20 cellular contexts compared by ENCODE assay signal in genomic region chr5:5629579-5629978, GRCh38.
DNase-seq lines count a peak whose midpoint lies in the region; ATAC-seq and TF ChIP-seq lines count a peak whose summit lies in the region.
"Had no signal": no experiment of that assay in that cellular context is flagged by ENCODE, and none has a peak within 500 bp of the region (broad histone marks: within the 10 kb centered on the region; RNA-seq: fewer than 3 reads in every experiment).

No MANE protein-coding gene starts in this region.

- H4K20me1 ChIP-seq in smooth muscle cell (ENCODE audit: low read depth), result no peaks in the 10 kb centered on the region

- no peak overlapping the region for H3K9ac ChIP-seq in smooth muscle cell (ENCODE audit: low read depth)

- H3K36me3 ChIP-seq in smooth muscle cell (ENCODE audit: low read depth) (no peaks in the 10 kb centered on the region), HAP-1 (replicated peaks) (no peaks in the 10 kb centered on the region), SJCRH30 (no peaks in the 10 kb centered on the region)
- H3K36me3 ChIP-seq: BE2C had no signal

- no peaks in the 10 kb centered on the region for H3F3A ChIP-seq in smooth muscle cell (ENCODE audit: low read depth)

- peak overlapping the region; percentile 57 for H2AFZ ChIP-seq in smooth muscle cell (ENCODE audit: low read depth)

- peak overlapping the region; percentile 62 for H3K4me2 ChIP-seq in smooth muscle cell

- ATAC-seq in esophagus mucosa (peak; percentile 44), HG03159 (IDR thresholded peaks at IDR 0.05; ENCODE audit: unreplicated experiment) (no peak)
- ATAC-seq: HepG2 had no signal

- in situ Hi-C loops in HAP-1 (cut with MboI; ENCODE audit: low sequenced_read_pairs), result no loop called here

- DNase-seq in H4 (ENCODE audit: low spot score), result peak; percentile 44
- peak; percentile 35 for DNase-seq in RPMI7951 (ENCODE audit: low read depth)
- no peak for DNase-seq in smooth muscle cell (lab: John Stamatoyannopoulos, UW; ENCODE audit: unreplicated experiment)
- no peak for DNase-seq in HAP-1 (ENCODE audit: low spot score in 2 of 2)
- DNase-seq in epidermal melanocyte (ENCODE audit: insufficient read length, low spot score), result no peak
- DNase-seq in SJCRH30, result no peak
- DNase-seq: BE2C; Caco-2; CD4-positive, alpha-beta T cell; EL; KG1; NCI-H1048; NCI-H1436; NCI-H1930; NCI-H226; NCI-H524 treated with DMSO at 0.1 percent for 48 hours; SW 1271 had no signal

- no peaks in the 10 kb centered on the region for H3K79me2 ChIP-seq in smooth muscle cell (ENCODE audit: low read depth)

- no peaks in the 10 kb centered on the region for H3K9me3 ChIP-seq in smooth muscle cell (replicated peaks; ENCODE audit: low read depth)
- H3K9me3 ChIP-seq in HAP-1, result no peaks in the 10 kb centered on the region
- no peaks in the 10 kb centered on the region for H3K9me3 ChIP-seq in SJCRH30 (replicated peaks)
- H3K9me3 ChIP-seq: BE2C had no signal

- WGBS in smooth muscle cell (ENCODE audit: low lambda C conversion rate), result 24% methylated on average over 5 of the region's 5 CpGs

- H3K4me3 ChIP-seq in smooth muscle cell, result no peak overlapping the region
- no peak overlapping the region for H3K4me3 ChIP-seq in HAP-1
- H3K4me3 ChIP-seq in SJCRH30, result no peak overlapping the region

- no peak for TF ChIP-seq CTCF in smooth muscle cell (IDR thresholded peaks at IDR 0.05; ENCODE audit: borderline replicate concordance, insufficient read depth, poor library complexity, severe bottlenecking)

- no peaks in the 10 kb centered on the region for H3K27me3 ChIP-seq in smooth muscle cell (ENCODE audit: low read depth)
- H3K27me3 ChIP-seq in HAP-1 (ENCODE audit: low read depth), result no peaks in the 10 kb centered on the region
- H3K27me3 ChIP-seq in SJCRH30, result no peaks in the 10 kb centered on the region
- H3K27me3 ChIP-seq: BE2C had no signal

- H3K27ac ChIP-seq in smooth muscle cell (ENCODE audit: low read depth), result peak overlapping the region; percentile 84
- H3K27ac ChIP-seq in SJCRH30, result no peak overlapping the region

- H3K4me1 ChIP-seq in smooth muscle cell (ENCODE audit: low read depth) (no peaks in the 10 kb centered on the region), HAP-1 (no peaks in the 10 kb centered on the region), SJCRH30 (no peaks in the 10 kb centered on the region)
- H3K4me1 ChIP-seq: Caco-2 had no signal

Comparison
In these comparisons a context has a peak if more than half of its experiments do, and no peak if none do; other contexts are left out.
1. DNase-seq: peak in H4 (single experiment) and RPMI7951 (single experiment); none in smooth muscle cell (single experiment), HAP-1 (0 of 2), epidermal melanocyte (single experiment) and SJCRH30 (0 of 2).